In genomic region chr22:34971456-34971855, GRCh38 we compare ENCODE assay signal across 20 cellular contexts.
"Had no signal": no experiment of that assay in that cellular context is flagged by ENCODE, and none has a peak within 500 bp of the region (broad histone marks: within the 10 kb centered on the region; RNA-seq: fewer than 3 reads in every experiment).

No MANE protein-coding gene starts in this region.

- H3K9ac ChIP-seq: neural progenitor cell had no signal

- H3K79me2 ChIP-seq: hepatocyte had no signal

- DNase-seq: effector memory CD8-positive, alpha-beta T cell; foreskin keratinocyte; head of caudate nucleus; kidney; left cardiac atrium; left ventricle myocardium inferior; lower lobe of right lung; midbrain; nucleus accumbens; ovary; right cardiac atrium; stimulated activated CD4-positive, alpha-beta T cell treated with anti-CD3 and anti-CD28 coated beads, Interleukin-2, amount 100 ng/mL, for 48 hours; stimulated activated naive CD4-positive, alpha-beta T cell treated with Interleukin-2 at 50 U/mL for 16 hours; thyroid gland; upper lobe of left lung had no signal

- H3K27ac ChIP-seq: foreskin keratinocyte, hepatocyte, left ventricle myocardium inferior, lower lobe of right lung, ovary, suprapubic skin, thyroid gland, upper lobe of left lung, vagina had no signal

- H2AFZ ChIP-seq: hepatocyte, neural progenitor cell had no signal

- H3K4me2 ChIP-seq: hepatocyte, smooth muscle cell had no signal

- H3K27me3 ChIP-seq: foreskin keratinocyte, hepatocyte, neural progenitor cell, ovary, suprapubic skin, thyroid gland, upper lobe of left lung, vagina had no signal

- H3K9me3 ChIP-seq: lower lobe of right lung, ovary, suprapubic skin, thyroid gland, vagina had no signal

- H3K36me3 ChIP-seq: left ventricle myocardium inferior, lower lobe of right lung, neural progenitor cell, ovary, suprapubic skin, thyroid gland, upper lobe of left lung, vagina had no signal

- H3K4me1 ChIP-seq: foreskin keratinocyte, left ventricle myocardium inferior, lower lobe of right lung, suprapubic skin, thyroid gland, upper lobe of left lung, vagina had no signal

- H3K4me3 ChIP-seq: hepatocyte, left ventricle myocardium inferior, lower lobe of right lung, neural progenitor cell, ovary, smooth muscle cell, suprapubic skin, thyroid gland, upper lobe of left lung, vagina had no signal
